Comparison of ENCODE assay signal across 13 cellular contexts in the genomic region with DNA sequence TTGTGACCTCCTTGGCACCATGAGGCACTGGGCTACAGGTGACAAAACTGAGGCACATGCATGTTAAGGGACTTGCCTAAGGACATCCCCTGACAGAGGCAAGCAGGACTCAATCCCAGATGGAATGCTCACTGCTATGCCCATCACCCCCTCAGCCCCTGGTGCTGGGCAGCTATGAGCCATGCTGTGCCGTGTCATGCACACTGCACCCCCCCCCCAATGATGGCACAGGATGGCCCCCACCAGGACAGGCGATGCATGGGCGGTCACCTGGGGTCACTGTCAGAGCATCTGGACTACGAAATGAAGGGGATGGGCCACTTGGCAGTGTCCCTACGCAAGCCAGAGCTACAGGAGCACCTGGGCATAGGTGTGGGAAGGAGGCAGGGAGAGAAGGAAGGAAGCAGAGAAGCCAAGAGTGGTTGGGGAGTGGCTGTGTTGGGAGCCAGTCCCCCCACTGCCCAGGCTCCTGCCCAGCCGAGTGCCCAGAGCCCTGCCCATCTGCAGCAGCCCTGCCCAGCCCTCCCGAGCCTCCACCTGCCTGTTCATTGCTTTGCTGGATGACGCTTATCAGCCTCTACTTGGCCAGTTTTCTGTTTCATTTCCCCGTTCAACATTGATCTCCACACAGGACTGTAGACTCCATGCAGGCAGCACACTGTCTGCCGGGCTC.
DNase-seq lines count a peak whose midpoint lies in the region; ATAC-seq, FAIRE-seq and TF ChIP-seq lines count a peak whose summit lies in the region.
"Had no signal": no experiment of that assay in that cellular context is flagged by ENCODE, and none has a peak within 500 bp of the region (broad histone marks: within the 10 kb centered on the region; RNA-seq: fewer than 3 reads in every experiment).

No MANE protein-coding gene starts in this region.

- H3K36me3 Mint-ChIP-seq in Calu3 (ENCODE audit: insufficient read depth, unreplicated experiment) (peaks cover 28% of the 10 kb centered on the region), T-helper 17 cell (ENCODE audit: low read depth) (no peaks in the 10 kb centered on the region)
- H3K36me3 Mint-ChIP-seq: T-cell had no signal

- BruUV-seq in Calu3 (replicated peaks; lab: Mats Ljungman, UMichigan): no TSS peak

- no peak for TF ChIP-seq CTCF in Calu3 (IDR thresholded peaks at IDR 0.05; ENCODE audit: unreplicated experiment)
- TF ChIP-seq CTCF in RWPE1 (conservative IDR thresholded peaks at IDR 0.05; ENCODE audit: low read depth): no peak
- TF ChIP-seq CTCF in right lobe of liver (IDR thresholded peaks at IDR 0.05): no peak

- H3K4me3 ChIP-seq in right lobe of liver (no peak overlapping the region), small intestine (ENCODE audit: low read depth in 1 of 2, low read length in 2 of 2) (no peak overlapping the region)
- H3K4me3 ChIP-seq: BLaER1 had no signal

- no peaks in the 10 kb centered on the region for H3K36me3 ChIP-seq in right lobe of liver
- no peaks in the 10 kb centered on the region for H3K36me3 ChIP-seq in small intestine (ENCODE audit: control insufficient read depth in 2 of 2, insufficient read depth in 2 of 2, low read length in 2 of 2)
- H3K36me3 ChIP-seq: BLaER1, neutrophil had no signal

- peaks cover 51% of the 10 kb centered on the region for H3K4me1 Mint-ChIP-seq in Calu3 (ENCODE audit: low read depth, unreplicated experiment)
- peaks cover 4% of the 10 kb centered on the region for H3K4me1 Mint-ChIP-seq in T-helper 17 cell
- H3K4me1 Mint-ChIP-seq: activated CD4-positive, alpha-beta T cell treated with anti-CD3 and anti-CD28 coated beads for 36 hours; activated naive CD8-positive, alpha-beta T cell treated with anti-CD3 and anti-CD28 coated beads, Interleukin-2, amount 50 U/mL, for 24 hours; T-cell had no signal

- ATAC-seq in right lobe of liver (peak; percentile 37 to 52 (median 51)), T-helper 17 cell (no peak)
- ATAC-seq: activated CD4-positive, alpha-beta T cell treated with anti-CD3 and anti-CD28 coated beads for 36 hours; activated naive CD8-positive, alpha-beta T cell treated with anti-CD3 and anti-CD28 coated beads, Interleukin-2, amount 50 U/mL, for 24 hours; T-cell had no signal

- intact Hi-C loops in Calu3 (cut with micrococcal nuclease; ENCODE audit: unreplicated experiment): loop anchor here (5.0 kb wide), 1 partner anchor 59 kb away; no protein-coding TSS in a partner anchor
- intact Hi-C loops in right lobe of liver (cut with DNase I): loop anchor here in 1 of 2 donors (10.0 kb wide), 1 partner anchor 72 kb away; no protein-coding TSS in a partner anchor

- DNase-seq in Calu3 (peak; percentile 70), RWPE1 (ENCODE audit: low spot score) (no peak), right lobe of liver (peak in 2 of 3 donors; percentile 51 to 69), small intestine (peak; percentile 49), amygdala (lab: John Stamatoyannopoulos, UW) (no peak), T-helper 17 cell (no peak), cortex of kidney (lab: John Stamatoyannopoulos, UW) (no peak)
- no peak for DNase-seq in stimulated activated CD8-positive, alpha-beta memory T cell treated with anti-CD3 and anti-CD28 coated beads, Interleukin-4, amount 100 ng/mL, for 48 hours
- DNase-seq: activated CD4-positive, alpha-beta T cell treated with anti-CD3 and anti-CD28 coated beads for 36 hours; activated naive CD8-positive, alpha-beta T cell treated with anti-CD3 and anti-CD28 coated beads, Interleukin-2, amount 50 U/mL, for 24 hours; T-cell had no signal

- 51% methylated on average over 4 of the region's 10 CpGs for WGBS in right lobe of liver (ENCODE audit: insufficient coverage, low coverage, low lambda C conversion rate, missing lambda C conversion rate)
- WGBS in small intestine, 3 donors: 16 to 63% (median 44%) methylated on average over 10 of the region's 10 CpGs

- no peak for TF ChIP-seq POLR2A in right lobe of liver (IDR thresholded peaks at IDR 0.05)

- no peaks in the 10 kb centered on the region for H3K9me3 Mint-ChIP-seq in Calu3 (ENCODE audit: low read depth, unreplicated experiment)
- H3K9me3 Mint-ChIP-seq: activated naive CD8-positive, alpha-beta T cell treated with anti-CD3 and anti-CD28 coated beads, Interleukin-2, amount 50 U/mL, for 24 hours; T-cell had no signal

- H3K27ac Mint-ChIP-seq in Calu3 (ENCODE audit: unreplicated experiment): peak overlapping the region; percentile 97
- no peak overlapping the region for H3K27ac Mint-ChIP-seq in T-helper 17 cell
- H3K27ac Mint-ChIP-seq: activated CD4-positive, alpha-beta T cell treated with anti-CD3 and anti-CD28 coated beads for 36 hours; activated naive CD8-positive, alpha-beta T cell treated with anti-CD3 and anti-CD28 coated beads, Interleukin-2, amount 50 U/mL, for 24 hours; T-cell had no signal

- H3K27ac ChIP-seq in RWPE1 (peak overlapping the region; percentile 83), right lobe of liver (no peak overlapping the region), small intestine (ENCODE audit: low read depth in 1 of 2, low read length in 1 of 2) (peak overlapping the region in 1 of 2 donors; percentile 80)
- H3K27ac ChIP-seq: BLaER1, neutrophil had no signal

- POLR2A ChIA-PET in RWPE1 (lab: Yijun Ruan, JAX; ENCODE audit: low non-redundant PET): no interaction called here

- H3K4me3 Mint-ChIP-seq in Calu3 (ENCODE audit: low read depth, unreplicated experiment) (peak overlapping the region; percentile 93), T-helper 17 cell (no peak overlapping the region)
- H3K4me3 Mint-ChIP-seq: activated CD4-positive, alpha-beta T cell treated with anti-CD3 and anti-CD28 coated beads for 36 hours; activated naive CD8-positive, alpha-beta T cell treated with anti-CD3 and anti-CD28 coated beads, Interleukin-2, amount 50 U/mL, for 24 hours; T-cell had no signal

- H3K27me3 ChIP-seq in right lobe of liver (no peaks in the 10 kb centered on the region), small intestine (ENCODE audit: control insufficient read depth in 2 of 2, insufficient read depth in 2 of 2, low read length in 2 of 2) (no peaks in the 10 kb centered on the region)
- H3K27me3 ChIP-seq: BLaER1, neutrophil had no signal

- CTCF ChIA-PET in Calu3 (lab: Charles Lee): interaction anchor here (0.6 to 1.2 kb wide), 4 partner anchors 82 to 220 kb away, joined by 3 read pairs; no protein-coding TSS in a partner anchor
- CTCF ChIA-PET in RWPE1 (lab: Yijun Ruan, JAX): no interaction called here

- no peak for FAIRE-seq in small intestine (lab: Jason Lieb, UNC)

- no peaks in the 10 kb centered on the region for H3K27me3 Mint-ChIP-seq in Calu3 (ENCODE audit: unreplicated experiment)
- H3K27me3 Mint-ChIP-seq in T-helper 17 cell: peaks cover 46% of the 10 kb centered on the region

- H3K4me1 ChIP-seq in right lobe of liver (peaks cover 0 to 48% (median 23%) of the 10 kb centered on the region in 4 donors), small intestine (ENCODE audit: control insufficient read depth in 2 of 2, insufficient read depth in 1 of 2, low read depth in 1 of 2, low read length in 1 of 2) (no peaks in the 10 kb centered on the region)
- H3K4me1 ChIP-seq: BLaER1 had no signal

- H3K9me3 ChIP-seq in right lobe of liver (no peaks in the 10 kb centered on the region), small intestine (ENCODE audit: control insufficient read depth, low read depth) (no peaks in the 10 kb centered on the region), T-helper 17 cell (ENCODE audit: control insufficient read depth, low read length, poor library complexity, severe bottlenecking) (no peaks in the 10 kb centered on the region)
- H3K9me3 ChIP-seq: BLaER1, neutrophil had no signal

Comparison
In these comparisons a context has a peak if more than half of its experiments do, and no peak if none do; other contexts are left out.
1. DNase-seq: peak in Calu3 (single experiment), right lobe of liver (2 of 3) and small intestine (single experiment); none in RWPE1 (single experiment), amygdala (0 of 56), T-helper 17 cell (0 of 3), cortex of kidney (single experiment) and stimulated activated CD8-positive, alpha-beta memory T cell treated with anti-CD3 and anti-CD28 coated beads, Interleukin-4, amount 100 ng/mL, for 48 hours (single experiment).